Comparison of ENCODE assay signal across 18 cellular contexts in the genomic region with DNA sequence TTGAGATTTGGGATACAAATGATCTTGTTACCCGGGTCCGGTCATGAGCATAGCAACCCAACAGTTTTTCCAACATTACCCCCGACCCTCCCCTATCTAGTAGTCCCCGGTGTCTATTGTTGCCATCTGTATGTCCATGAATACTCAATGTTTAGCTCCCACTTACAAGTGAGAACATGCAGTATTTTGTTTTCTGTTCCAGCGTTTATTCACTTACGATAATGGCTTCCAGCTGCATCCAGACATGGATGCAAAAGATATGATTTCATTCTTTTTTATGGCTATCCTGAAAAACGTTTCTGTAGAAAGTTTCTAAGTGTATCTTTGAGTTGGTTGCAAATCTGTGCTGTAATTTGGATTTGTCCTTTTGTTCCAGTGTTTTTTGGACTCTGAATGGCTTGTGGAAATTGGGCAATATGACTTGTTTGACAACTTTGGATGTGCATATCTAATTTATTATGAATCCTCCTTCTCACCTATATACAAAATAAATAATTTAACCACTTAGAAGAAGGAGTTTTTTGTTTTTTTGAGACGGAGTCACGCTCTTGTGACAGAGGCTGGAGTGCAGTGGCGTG. TPM values are rescaled to one million over a fixed set of nuclear protein-coding genes. Genes with fewer than 3 reads are reported as not detected.
DNase-seq lines count a peak whose midpoint lies in the region; ATAC-seq and TF ChIP-seq lines count a peak whose summit lies in the region.
"Had no signal": no experiment of that assay in that cellular context is flagged by ENCODE, and none has a peak within 500 bp of the region (broad histone marks: within the 10 kb centered on the region; RNA-seq: fewer than 3 reads in every experiment).

No MANE protein-coding gene starts in this region.

- in situ Hi-C loops in GM13976 (cut with MboI; ENCODE audit: low sequenced_read_pairs, unreplicated experiment) = no loop called here

- H3K79me2 ChIP-seq in hepatocyte = peaks cover 97% of the 10 kb centered on the region

- H3K27me3 ChIP-seq in adipocyte (replicated peaks; ENCODE audit: control insufficient read depth, insufficient read depth, low read length) (no peaks in the 10 kb centered on the region), hepatocyte (no peaks in the 10 kb centered on the region), skeletal muscle tissue (ENCODE audit: control insufficient read depth in 3 of 3, insufficient read depth in 3 of 3, low read length in 3 of 3) (no peaks in the 10 kb centered on the region)
- H3K27me3 ChIP-seq: BLaER1 treated with 17β-estradiol and CSF1 and Interleukin-3, amounts not matched to agents 10 nM and 100 nM; Peyer's patch had no signal

- H2AFZ ChIP-seq in hepatocyte = no peak overlapping the region

- H3K4me2 ChIP-seq in hepatocyte = peak overlapping the region; percentile 56
- H3K4me2 ChIP-seq: BLaER1 treated with 17β-estradiol and CSF1 and Interleukin-3, amounts not matched to agents 10 nM and 100 nM had no signal

- H3K9me3 ChIP-seq in adipocyte (ENCODE audit: control insufficient read depth, low read length) (no peaks in the 10 kb centered on the region), hepatocyte (ENCODE audit: low read depth) (no peaks in the 10 kb centered on the region), skeletal muscle tissue (ENCODE audit: control insufficient read depth in 3 of 3, low read length in 3 of 3) (no peaks in the 10 kb centered on the region)
- H3K9me3 ChIP-seq: BLaER1 treated with 17β-estradiol and CSF1 and Interleukin-3, amounts not matched to agents 10 nM and 100 nM; Peyer's patch had no signal

- H3K36me3 ChIP-seq in adipocyte (ENCODE audit: control insufficient read depth, insufficient read depth, low read length, severe bottlenecking) = peaks cover 4% of the 10 kb centered on the region
- no peaks in the 10 kb centered on the region for H3K36me3 ChIP-seq in hepatocyte (replicated peaks; ENCODE audit: insufficient read depth, low read depth)
- H3K36me3 ChIP-seq in skeletal muscle tissue (ENCODE audit: control insufficient read depth in 3 of 3, insufficient read depth in 3 of 3, low read length in 3 of 3) = peaks cover 0 to 4% (median 0%) of the 10 kb centered on the region in 3 donors

- peaks cover 53% of the 10 kb centered on the region for H3K4me1 ChIP-seq in adipocyte (ENCODE audit: control insufficient read depth, insufficient read depth, low read length)
- peaks cover 30% of the 10 kb centered on the region for H3K4me1 ChIP-seq in hepatocyte (ENCODE audit: insufficient read depth)
- peaks cover 14 to 32% (median 23%) of the 10 kb centered on the region in 3 donors for H3K4me1 ChIP-seq in skeletal muscle tissue (ENCODE audit: control insufficient read depth in 3 of 3, insufficient read depth in 3 of 3, low read length in 3 of 3)

- no peaks in the 10 kb centered on the region for H3K9me2 ChIP-seq in hepatocyte (replicated peaks; ENCODE audit: insufficient read depth)

- H3K27ac ChIP-seq in hepatocyte = peak overlapping the region; percentile 48
- peak overlapping the region; percentile 19 for H3K27ac ChIP-seq in skeletal muscle tissue (ENCODE audit: low read depth, low read length)
- H3K27ac ChIP-seq: BLaER1 treated with 17β-estradiol and CSF1 and Interleukin-3, amounts not matched to agents 10 nM and 100 nM had no signal

- ATAC-seq in GM21367 (IDR thresholded peaks at IDR 0.05; ENCODE audit: unreplicated experiment) = no peak
- ATAC-seq: activated T-cell treated with anti-CD3 and anti-CD28 coated beads, Interleukin-2, amount 50 U/mL, for 72 hours had no signal

- H4K20me1 ChIP-seq in hepatocyte (ENCODE audit: insufficient read depth, poor library complexity, severe bottlenecking) = peaks cover 40% of the 10 kb centered on the region

- H3K4me3 ChIP-seq in adipocyte (ENCODE audit: low read length) (peak overlapping the region; percentile 60), hepatocyte (no peak overlapping the region), skeletal muscle tissue (ENCODE audit: low read length in 3 of 3) (no peak overlapping the region)
- H3K4me3 ChIP-seq: BLaER1 treated with 17β-estradiol and CSF1 and Interleukin-3, amounts not matched to agents 10 nM and 100 nM; Peyer's patch had no signal

- 78% methylated on average over 10 of the region's 10 CpGs for WGBS in hepatocyte (ENCODE audit: low lambda C conversion rate, missing lambda C conversion rate)

- H3K9ac ChIP-seq in adipocyte (ENCODE audit: low read length) (no peak overlapping the region), skeletal muscle tissue (ENCODE audit: low read depth in 1 of 3, low read length in 3 of 3) (no peak overlapping the region)
- H3K9ac ChIP-seq: BLaER1 treated with 17β-estradiol and CSF1 and Interleukin-3, amounts not matched to agents 10 nM and 100 nM had no signal

- no peak for TF ChIP-seq CTCF in hepatocyte (IDR thresholded peaks at IDR 0.05; ENCODE audit: poor library complexity)
- no peak for TF ChIP-seq CTCF in GM13976 (IDR thresholded peaks at IDR 0.05; ENCODE audit: borderline replicate concordance, control extremely low read depth, extremely low read depth, insufficient read depth, missing control alignments)

- peak; percentile 21 for DNase-seq in EH (ENCODE audit: low read depth)
- DNase-seq in adipocyte (ENCODE audit: low read depth) = no peak
- no peak for DNase-seq in hepatocyte (ENCODE audit: low spot score)
- no peak for DNase-seq in KG1 (lab: John Stamatoyannopoulos, UW)
- no peak for DNase-seq in OCI-M1 (lab: John Stamatoyannopoulos, UW)
- DNase-seq in GM13976 (ENCODE audit: low spot score) = no peak
- DNase-seq: activated CD4-positive, alpha-beta T cell treated with anti-CD3 and anti-CD28 coated beads, Interleukin-2, amount 10 ng/mL, durations not matched to agents 7 days and 5 days; activated T-cell treated with anti-CD3 and anti-CD28 coated beads, Interleukin-2, amount 50 U/mL, for 72 hours; effector memory CD4-positive, alpha-beta T cell; NCI-H146; NCI-H510A; nucleus accumbens; Peyer's patch; T-helper 9 cell had no signal

RNA-seq across cellular contexts. Expression of a gene that starts 11.8 kb away (rescaled TPM):
- 48.0 and 53.3 TPM in 2 replicates for total RNA-seq in hepatocyte
- polyA plus RNA-seq in hepatocyte = 11.0 and 12.8 TPM in 2 replicates
- 30.3 TPM for total RNA-seq in skeletal muscle tissue

RNA-seq across cellular contexts. Expression of a gene that starts 31.9 kb away (rescaled TPM):
- total RNA-seq in hepatocyte = 6.4 and 13.9 TPM in 2 replicates
- 12.8 and 16.9 TPM in 2 replicates for polyA plus RNA-seq in hepatocyte
- not detected for total RNA-seq in skeletal muscle tissue
- total RNA-seq: activated CD4-positive, alpha-beta T cell treated with anti-CD3 and anti-CD28 coated beads, Interleukin-2, amount 10 ng/mL, durations not matched to agents 7 days and 5 days; activated T-cell treated with anti-CD3 and anti-CD28 coated beads, Interleukin-2, amount 50 U/mL, for 72 hours had no signal

RNA-seq across cellular contexts. Expression of a gene that starts 49.8 kb away (rescaled TPM):
- total RNA-seq in hepatocyte (135 and 150 TPM in 2 replicates), skeletal muscle tissue (15.7 TPM)
- 457 and 458 TPM in 2 replicates for polyA plus RNA-seq in hepatocyte

RNA-seq across cellular contexts. Expression of a gene that starts 55.6 kb away (rescaled TPM):
- total RNA-seq in hepatocyte (0.20 TPM in 1 of 2 replicates, not detected in the other), skeletal muscle tissue (not detected)
- polyA plus RNA-seq in hepatocyte = 0.60 TPM in 1 of 2 replicates, not detected in the other
- total RNA-seq: activated CD4-positive, alpha-beta T cell treated with anti-CD3 and anti-CD28 coated beads, Interleukin-2, amount 10 ng/mL, durations not matched to agents 7 days and 5 days; activated T-cell treated with anti-CD3 and anti-CD28 coated beads, Interleukin-2, amount 50 U/mL, for 72 hours; lower leg skin; Peyer's patch had no signal
